Comparison of ENCODE assay signal across 35 cellular contexts in the genomic region with DNA sequence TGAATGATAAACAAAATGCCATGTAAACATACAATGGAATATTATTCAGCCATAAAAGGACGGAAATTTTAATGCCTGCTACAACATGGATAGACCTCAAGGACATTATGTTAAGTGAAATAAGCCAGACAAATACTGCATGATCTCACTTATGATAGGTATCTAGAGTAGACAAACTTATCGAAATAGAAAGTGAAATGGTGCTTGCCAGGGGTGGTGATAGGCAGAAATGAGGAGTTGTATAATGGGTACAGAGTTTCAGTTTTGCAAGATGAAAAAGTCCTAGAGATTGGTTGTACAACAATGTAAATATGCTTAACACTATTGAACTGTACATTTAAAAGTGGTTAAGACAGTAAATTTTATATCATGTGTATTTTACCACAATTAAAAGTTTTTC.
"Had no signal": no experiment of that assay in that cellular context is flagged by ENCODE, and none has a peak within 500 bp of the region (broad histone marks: within the 10 kb centered on the region; RNA-seq: fewer than 3 reads in every experiment).

No MANE protein-coding gene starts in this region.

- H3K27me3 ChIP-seq: MG63 had no signal

- H3K9me3 ChIP-seq: MG63 had no signal

- H3K36me3 ChIP-seq: MG63 had no signal

- DNase-seq: Karpas-422, Kasumi-1, MG63, MV-4-11, NCI-H1048, NCI-H1092, NCI-H1092 treated with DMSO at 0.1 percent for 48 hours, NCI-H1105, NCI-H1105 treated with DMSO at 0.1 percent for 48 hours, NCI-H1417, NCI-H1417 treated with DMSO at 0.1 percent for 48 hours, NCI-H1436, NCI-H1436 treated with DMSO at 0.1 percent for 48 hours, NCI-H146, NCI-H1694, NCI-H1694 treated with DMSO at 0.1 percent for 48 hours, NCI-H187, NCI-H187 treated with DMSO at 0.1 percent for 48 hours, NCI-H1930, NCI-H2029, NCI-H2029 treated with DMSO at 0.1 percent for 48 hours, NCI-H2081, NCI-H2081 treated with DMSO at 0.1 percent for 48 hours, NCI-H2107, NCI-H2171, NCI-H2171 treated with DMSO at 0.1 percent for 48 hours, NCI-H2227 treated with DMSO at 0.1 percent for 48 hours, NCI-H226, NCI-H345, NCI-H446, NCI-H446 treated with DMSO at 0.1 percent for 48 hours, NCI-H510A, NCI-H510A treated with DMSO at 0.1 percent for 48 hours, NCI-H524, NCI-H524 treated with DMSO at 0.1 percent for 48 hours had no signal

- H3K4me3 ChIP-seq: MG63 had no signal
